In the genomic region with DNA sequence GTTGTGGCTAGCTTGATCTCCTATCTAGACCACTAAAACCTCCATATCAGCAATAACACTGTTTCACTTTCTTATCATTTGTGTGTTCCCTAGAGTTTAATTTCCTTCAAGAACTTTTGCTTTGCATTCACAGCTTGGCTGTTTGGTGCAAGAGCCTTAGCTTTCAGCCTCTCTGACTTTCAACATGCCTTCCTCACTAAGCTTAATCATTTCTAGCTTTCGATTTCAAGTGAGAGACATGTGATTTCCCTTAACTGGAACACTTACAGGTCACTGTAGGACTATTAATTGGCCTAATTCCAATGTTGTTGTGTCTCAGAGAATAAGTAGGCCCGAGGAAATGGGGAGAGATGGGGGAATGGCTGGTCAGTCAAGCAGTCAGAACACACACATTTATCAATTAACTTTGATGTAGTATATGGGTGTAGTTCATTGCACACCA, we compare ENCODE assay signal across 8 cellular contexts. TPM values are rescaled to one million over a fixed set of nuclear protein-coding genes. Genes with fewer than 3 reads are reported as not detected.
DNase-seq lines count a peak whose midpoint lies in the region; ATAC-seq, FAIRE-seq and TF ChIP-seq lines count a peak whose summit lies in the region.

No MANE protein-coding gene starts in this region.

- no peak for FAIRE-seq in HTR-8/SVneo (lab: Jason Lieb, UNC)

- H3K36me3 ChIP-seq in stomach (no peaks in the 10 kb centered on the region), PC-3 (ENCODE audit: low read depth, low read length) (no peaks in the 10 kb centered on the region), suprapubic skin (no peaks in the 10 kb centered on the region)

- ATAC-seq in activated T-cell treated with anti-CD3 and anti-CD28 coated beads, Interleukin-2, amount 50 U/mL, for 4 hours, result peak; percentile 60 to 67
- peak; percentile 94 for ATAC-seq in HG03066 (IDR thresholded peaks at IDR 0.05; ENCODE audit: low read depth, unreplicated experiment)
- no peak for ATAC-seq in PC-3

- H2AFZ ChIP-seq in PC-3 (ENCODE audit: low read length), result no peak overlapping the region

- H3K9me3 ChIP-seq in stomach (no peaks in the 10 kb centered on the region), PC-3 (ENCODE audit: low read length) (no peaks in the 10 kb centered on the region), suprapubic skin (no peaks in the 10 kb centered on the region)

- TF ChIP-seq CTCF in stomach (IDR thresholded peaks at IDR 0.05) (no peak), PC-3 (conservative IDR thresholded peaks at IDR 0.05; ENCODE audit: low read depth, low read length) (no peak), suprapubic skin (IDR thresholded peaks at IDR 0.05) (no peak)

- H3K4me3 ChIP-seq in stomach, result no peak overlapping the region
- H3K4me3 ChIP-seq in PC-3 (ENCODE audit: low read length), result no peak overlapping the region
- H3K4me3 ChIP-seq in suprapubic skin, result no peak overlapping the region

- POLR2A ChIA-PET in PC-3 (lab: Charles Lee; ENCODE audit: unreplicated experiment), result interaction anchor here (0.6 kb wide), 1 partner anchor 284 kb away, joined by 3 read pairs; no protein-coding TSS in a partner anchor

- no peaks in the 10 kb centered on the region for H3K79me2 ChIP-seq in PC-3 (ENCODE audit: low read length)

- H3K27me3 ChIP-seq in stomach, result no peaks in the 10 kb centered on the region
- H3K27me3 ChIP-seq in PC-3 (ENCODE audit: low read length), result no peaks in the 10 kb centered on the region
- H3K27me3 ChIP-seq in suprapubic skin, result no peaks in the 10 kb centered on the region

- no peak for DNase-seq in activated T-cell treated with anti-CD3 and anti-CD28 coated beads, Interleukin-2, amount 50 U/mL, for 4 hours
- DNase-seq in activated T-cell treated with anti-CD3 and anti-CD28 coated beads, Interleukin-2, amount 50 U/mL, for 48 hours, result no peak
- DNase-seq in amniotic epithelial cell (ENCODE audit: low read depth) (peak; percentile 82), stomach (no peak), PC-3 (no peak), HTR-8/SVneo (ENCODE audit: insufficient read length, low spot score) (no peak), suprapubic skin (ENCODE audit: low spot score in 2 of 2) (no peak)

- CTCF ChIA-PET in PC-3 (lab: Charles Lee), result interaction anchor here (1.2 kb wide), 1 partner anchor 10 kb away, joined by 3 read pairs; no protein-coding TSS in a partner anchor

- 15 to 26% (median 18%) methylated on average over 2 of the region's 2 CpGs for WGBS in stomach, 5 donors
- WGBS in suprapubic skin, result 49% methylated on average over 2 of the region's 2 CpGs

- H3K9ac ChIP-seq in PC-3 (ENCODE audit: low read length), result no peak overlapping the region

- H3K4me3 Mint-ChIP-seq in activated T-cell treated with anti-CD3 and anti-CD28 coated beads, Interleukin-2, amount 50 U/mL, for 4 hours, result peak overlapping the region; percentile 6

- TF ChIP-seq POLR2A in stomach (IDR thresholded peaks at IDR 0.05) (no peak), suprapubic skin (IDR thresholded peaks at IDR 0.05) (no peak)

- H3K9me2 ChIP-seq in PC-3 (replicated peaks; ENCODE audit: low read length), result no peaks in the 10 kb centered on the region

- intact Hi-C loops in stomach (cut with DNase I; ENCODE audit: low total_unique reads), result no loop called here
- intact Hi-C loops in PC-3 (cut with micrococcal nuclease), result no loop called here

- H3K27me3 Mint-ChIP-seq in activated T-cell treated with anti-CD3 and anti-CD28 coated beads, Interleukin-2, amount 50 U/mL, for 4 hours (ENCODE audit: low read depth), result no peaks in the 10 kb centered on the region

- H4K20me1 ChIP-seq in PC-3 (ENCODE audit: low read length), result no peaks in the 10 kb centered on the region

- H3K4me2 ChIP-seq in PC-3 (ENCODE audit: low read length), result no peak overlapping the region

- H3K9me3 Mint-ChIP-seq in activated T-cell treated with anti-CD3 and anti-CD28 coated beads, Interleukin-2, amount 50 U/mL, for 4 hours, result no peaks in the 10 kb centered on the region

- H3K27ac ChIP-seq in stomach, result peak overlapping the region in 4 of 5 donors; percentile 1 to 83 (median 34)
- no peak overlapping the region for H3K27ac ChIP-seq in PC-3 (ENCODE audit: low read length)
- H3K27ac ChIP-seq in suprapubic skin, result no peak overlapping the region

- peaks cover 3% of the 10 kb centered on the region for H3K36me3 Mint-ChIP-seq in activated T-cell treated with anti-CD3 and anti-CD28 coated beads, Interleukin-2, amount 50 U/mL, for 4 hours (ENCODE audit: insufficient read depth)

- H3F3A ChIP-seq in PC-3 (ENCODE audit: low read length, unreplicated experiment), result no peaks in the 10 kb centered on the region

- TF ChIP-seq EP300 in stomach (IDR thresholded peaks at IDR 0.05), result no peak
- TF ChIP-seq EP300 in suprapubic skin (IDR thresholded peaks at IDR 0.05), result no peak

- BruUV-seq in PC-3 (replicated peaks; lab: Mats Ljungman, UMichigan), result no TSS peak

- H3K4me1 ChIP-seq in stomach, result peaks cover 0 to 22% (median 2%) of the 10 kb centered on the region in 4 donors
- no peaks in the 10 kb centered on the region for H3K4me1 ChIP-seq in PC-3 (ENCODE audit: insufficient read depth, low read length)
- peaks cover 9% of the 10 kb centered on the region for H3K4me1 ChIP-seq in suprapubic skin

- H3K4me1 Mint-ChIP-seq in activated T-cell treated with anti-CD3 and anti-CD28 coated beads, Interleukin-2, amount 50 U/mL, for 4 hours (ENCODE audit: low read depth), result peaks cover 30% of the 10 kb centered on the region

RNA-seq across cellular contexts. Expression of a gene that starts 10.6 kb away (rescaled TPM):
- total RNA-seq in activated T-cell treated with anti-CD3 and anti-CD28 coated beads, Interleukin-2, amount 50 U/mL, for 4 hours, result 10 to 100 TPM; 12.5 to 14.7 (median 13.4) TPM
- total RNA-seq in stomach (10 to 100 TPM in 3 of 5 donors, 1 to 10 TPM in 2; 4.7 to 47.3 (median 20.2) TPM), PC-3 (2014; rRNA removed) (9.6 and 14.6 TPM in 2 replicates), suprapubic skin (10 to 100 TPM in 3 of 4 donors, 1 to 10 TPM in 1; 9.8 to 13.3 (median 12.5) TPM)
- 10 to 100 TPM; 13.0 to 22.5 (median 19.4) TPM for polyA plus RNA-seq in stomach

Comparison
In these comparisons a context has a peak if more than half of its experiments do, and no peak if none do; other contexts are left out.
1. H3K27ac ChIP-seq: peak in stomach (4 of 5); none in PC-3 (single experiment) and suprapubic skin (single experiment).